ENCODE assay signal across 9 cellular contexts in genomic region chr11:74321487-74322188, GRCh38. TPM values are rescaled to one million over a fixed set of nuclear protein-coding genes. Genes with fewer than 3 reads are reported as not detected.
DNase-seq lines count a peak whose midpoint lies in the region; ATAC-seq and TF ChIP-seq lines count a peak whose summit lies in the region.
"Had no signal": no experiment of that assay in that cellular context is flagged by ENCODE, and none has a peak within 500 bp of the region (broad histone marks: within the 10 kb centered on the region; RNA-seq: fewer than 3 reads in every experiment).

No MANE protein-coding gene starts in this region.

- H3K4me2 ChIP-seq in DOHH2 (ENCODE audit: low read length) (no peak overlapping the region), KMS-11 (no peak overlapping the region)

- peaks cover 26% of the 10 kb centered on the region for H3K27me3 Mint-ChIP-seq in T-helper 17 cell

- H3K27me3 ChIP-seq in DOHH2 (ENCODE audit: control insufficient read depth, low read length) = peaks cover 7% of the 10 kb centered on the region
- no peaks in the 10 kb centered on the region for H3K27me3 ChIP-seq in KMS-11 (ENCODE audit: insufficient read depth, low read depth)
- H3K27me3 ChIP-seq in gastrocnemius medialis = no peaks in the 10 kb centered on the region
- H3K27me3 ChIP-seq: SJSA1 had no signal

- H3K79me2 ChIP-seq in DOHH2 (ENCODE audit: control insufficient read depth, low read length) (no peaks in the 10 kb centered on the region), KMS-11 (ENCODE audit: insufficient read depth, low read depth) (no peaks in the 10 kb centered on the region)

- H3K36me3 ChIP-seq in DOHH2 (ENCODE audit: control insufficient read depth, low read length) = no peaks in the 10 kb centered on the region
- H3K36me3 ChIP-seq in KMS-11 (ENCODE audit: insufficient read depth) = no peaks in the 10 kb centered on the region
- no peaks in the 10 kb centered on the region for H3K36me3 ChIP-seq in gastrocnemius medialis
- H3K36me3 ChIP-seq: SJSA1 had no signal

- peaks cover 2% of the 10 kb centered on the region; the same call in 1 of the 2 replicates for H3K9me3 ChIP-seq in DOHH2 (ENCODE audit: control insufficient read depth, insufficient read depth, low read length)
- H3K9me3 ChIP-seq in T-helper 17 cell (ENCODE audit: control insufficient read depth, low read length, poor library complexity, severe bottlenecking) = peaks cover 2% of the 10 kb centered on the region
- no peaks in the 10 kb centered on the region for H3K9me3 ChIP-seq in gastrocnemius medialis
- H3K9me3 ChIP-seq: SJSA1 had no signal

- peak overlapping the region; percentile 67 for H3K27ac Mint-ChIP-seq in T-helper 17 cell

- H3K4me1 ChIP-seq in DOHH2 (ENCODE audit: control insufficient read depth, low read length) = no peaks in the 10 kb centered on the region
- H3K4me1 ChIP-seq in KMS-11 (ENCODE audit: low read depth, poor library complexity, severe bottlenecking) = no peaks in the 10 kb centered on the region
- H3K4me1 ChIP-seq in gastrocnemius medialis = peaks cover 31 to 49% of the 10 kb centered on the region in 2 donors

- H3K9me2 ChIP-seq in DOHH2 (replicated peaks; ENCODE audit: control insufficient read depth, low read length) = no peaks in the 10 kb centered on the region

- no peak overlapping the region for H3K4me3 Mint-ChIP-seq in T-helper 17 cell

- H2AFZ ChIP-seq in KMS-11 (ENCODE audit: low read depth) = no peak overlapping the region

- H4K20me1 ChIP-seq in DOHH2 (ENCODE audit: control insufficient read depth, insufficient read depth, low read depth, low read length) = no peaks in the 10 kb centered on the region
- H4K20me1 ChIP-seq in KMS-11 (ENCODE audit: insufficient read depth) = no peaks in the 10 kb centered on the region

- TF ChIP-seq POLR2A in gastrocnemius medialis (IDR thresholded peaks at IDR 0.05) = no peak

- peak; percentile 75 for TF ChIP-seq CTCF in DOHH2 (IDR thresholded peaks at IDR 0.05; ENCODE audit: low read depth, low read length, poor library complexity, severe bottlenecking)
- TF ChIP-seq CTCF in KMS-11 (conservative IDR thresholded peaks at IDR 0.05; ENCODE audit: low read depth, low read length) = peak; percentile 74
- TF ChIP-seq CTCF in gastrocnemius medialis (IDR thresholded peaks at IDR 0.05 in 4 of 5, conservative IDR thresholded peaks at IDR 0.05 in 1 of 5) = peak in 4 of 5 experiments; percentile 18 to 57 (median 44)

- ATAC-seq in T-helper 17 cell (no peak), gastrocnemius medialis (no peak), GM18502 (IDR thresholded peaks at IDR 0.05; ENCODE audit: poor library complexity, unreplicated experiment) (no peak)
- ATAC-seq in activated CD4-positive, CD25-positive, alpha-beta regulatory T cell treated with anti-CD3 and anti-CD28 coated beads, Interleukin-2, amount 50 U/mL, for 24 hours = no peak

- peaks cover 4% of the 10 kb centered on the region for H3K4me1 Mint-ChIP-seq in T-helper 17 cell

- no peak overlapping the region for H3K27ac ChIP-seq in DOHH2 (ENCODE audit: low read depth, low read length)
- no peak overlapping the region for H3K27ac ChIP-seq in KMS-11
- H3K27ac ChIP-seq in gastrocnemius medialis = peak overlapping the region in 3 of 4 donors; percentile 68 to 79 (median 78)
- H3K27ac ChIP-seq: SJSA1 had no signal

- in situ Hi-C loops in gastrocnemius medialis (cut with MboI; ENCODE audit: low sequenced_read_pairs in 4 of 4) = no loop called here

- H3K36me3 Mint-ChIP-seq in T-helper 17 cell (ENCODE audit: low read depth) = no peaks in the 10 kb centered on the region

- DNase-seq in T-helper 17 cell (no peak), fibroblast of peridontal ligament (ENCODE audit: extremely low read depth) (peak; percentile 79), gastrocnemius medialis (no peak), NCI-H1436 (lab: John Stamatoyannopoulos, UW) (no peak)

- intact Hi-C loops in gastrocnemius medialis (cut with DNase I; ENCODE audit: low total_unique reads) = loop anchor here (2.0 to 5.0 kb wide), 2 partner anchors 67 to 121 kb away; no protein-coding TSS in a partner anchor

- H3K9ac ChIP-seq in KMS-11 = no peak overlapping the region

- no peak overlapping the region for H3K4me3 ChIP-seq in DOHH2 (ENCODE audit: low read length)
- no peak overlapping the region for H3K4me3 ChIP-seq in KMS-11 (IDR thresholded peaks at IDR 0.05; ENCODE audit: insufficient read depth, low read depth, low read length)
- no peak overlapping the region for H3K4me3 ChIP-seq in gastrocnemius medialis
- H3K4me3 ChIP-seq: SJSA1 had no signal

- H3F3A ChIP-seq in DOHH2 (ENCODE audit: control insufficient read depth, insufficient read depth) = no peaks in the 10 kb centered on the region

RNA-seq across cellular contexts. Expression of gene P4HA3, which starts 10.2 kb away (rescaled TPM):
- total RNA-seq in T-helper 17 cell = not detected
- under 1 TPM in 1 of 4 donors, not detected in 3; 0.09 TPM for total RNA-seq in gastrocnemius medialis

Comparison
In these comparisons a context has a peak if more than half of its experiments do, and no peak if none do; other contexts are left out.
1. H3K27ac ChIP-seq: peak in gastrocnemius medialis (3 of 4); none in DOHH2 (single experiment) and KMS-11 (single experiment).
2. Peak in every context shown above with its lines, with median percentiles within 50 percentile points of each other: CTCF ChIP-seq.